In genomic region chr7:137862964-137863363, GRCh38 we compare ENCODE assay signal across 34 cellular contexts. TPM values are rescaled to one million over a fixed set of nuclear protein-coding genes. Genes with fewer than 3 reads are reported as not detected.
"Had no signal": no experiment of that assay in that cellular context is flagged by ENCODE, and none has a peak within 500 bp of the region (broad histone marks: within the 10 kb centered on the region; RNA-seq: fewer than 3 reads in every experiment).

No MANE protein-coding gene starts in this region.

- H3K4me1 Mint-ChIP-seq: activated CD8-positive, alpha-beta memory T cell treated with anti-CD3 and anti-CD28 coated beads, Interleukin-2, amount 10 ng/mL, durations not matched to agents 7 days and 5 days; activated naive CD8-positive, alpha-beta T cell treated with anti-CD3 and anti-CD28 coated beads for 36 hours had no signal

- H3K27me3 Mint-ChIP-seq: activated CD4-positive, alpha-beta memory T cell treated with anti-CD3 and anti-CD28 coated beads, Interleukin-2, amount 10 ng/mL, durations not matched to agents 7 days and 5 days; activated CD8-positive, alpha-beta memory T cell treated with anti-CD3 and anti-CD28 coated beads, Interleukin-2, amount 10 ng/mL, durations not matched to agents 7 days and 5 days; activated naive CD8-positive, alpha-beta T cell treated with anti-CD3 and anti-CD28 coated beads for 36 hours had no signal

- H3K36me3 ChIP-seq: SJCRH30, WERI-Rb-1 had no signal

- H3K9me3 ChIP-seq: Peyer's patch, SJCRH30 had no signal

- H3K4me3 Mint-ChIP-seq: activated CD4-positive, alpha-beta memory T cell treated with anti-CD3 and anti-CD28 coated beads, Interleukin-2, amount 10 ng/mL, durations not matched to agents 7 days and 5 days; activated CD8-positive, alpha-beta memory T cell treated with anti-CD3 and anti-CD28 coated beads, Interleukin-2, amount 10 ng/mL, durations not matched to agents 7 days and 5 days; activated naive CD8-positive, alpha-beta T cell treated with anti-CD3 and anti-CD28 coated beads for 36 hours had no signal

- H3K27ac ChIP-seq: KMS-11, Peyer's patch, SJCRH30, SK-N-MC, WERI-Rb-1 had no signal

- H3K9ac ChIP-seq: KMS-11 had no signal

- H3K4me1 ChIP-seq: Peyer's patch, SJCRH30 had no signal

- H3K27me3 ChIP-seq: Peyer's patch, SJCRH30 had no signal

- H3K4me2 ChIP-seq: KMS-11 had no signal

- H3K27ac Mint-ChIP-seq: activated CD4-positive, alpha-beta memory T cell treated with anti-CD3 and anti-CD28 coated beads, Interleukin-2, amount 10 ng/mL, durations not matched to agents 7 days and 5 days; activated CD8-positive, alpha-beta memory T cell treated with anti-CD3 and anti-CD28 coated beads, Interleukin-2, amount 10 ng/mL, durations not matched to agents 7 days and 5 days had no signal

- H3K4me3 ChIP-seq: Peyer's patch, SJCRH30, SK-N-MC had no signal

- ATAC-seq: activated CD8-positive, alpha-beta memory T cell treated with anti-CD3 and anti-CD28 coated beads, Interleukin-2, amount 10 ng/mL, durations not matched to agents 7 days and 5 days; PC-3 had no signal

- DNase-seq: activated CD4-positive, alpha-beta memory T cell treated with anti-CD3 and anti-CD28 coated beads, Interleukin-2, amount 10 ng/mL, durations not matched to agents 7 days and 5 days; activated CD4-positive, alpha-beta T cell treated with anti-CD3 and anti-CD28 coated beads for 1 hour; activated CD4-positive, alpha-beta T cell treated with anti-CD3 and anti-CD28 coated beads for 48 hours; activated CD4-positive, CD25-positive, alpha-beta regulatory T cell; activated CD8-positive, alpha-beta memory T cell treated with anti-CD3 and anti-CD28 coated beads for 24 hours; activated CD8-positive, alpha-beta memory T cell treated with anti-CD3 and anti-CD28 coated beads, Interleukin-2, amount 10 ng/mL, durations not matched to agents 7 days and 5 days; activated CD8-positive, alpha-beta memory T cell treated with anti-CD3 and anti-CD28 coated beads, Interleukin-2, amount 50 U/mL, for 48 hours; activated effector memory CD4-positive, alpha-beta T cell treated with Interleukin-2 at 50 U/mL for 16 hours; activated naive CD4-positive, alpha-beta T cell; activated naive CD4-positive, alpha-beta T cell treated with anti-CD3 and anti-CD28 coated beads, Interleukin-2, amount 50 U/mL, for 16 hours; activated naive CD8-positive, alpha-beta T cell treated with anti-CD3 and anti-CD28 coated beads for 36 hours; activated T-cell treated with anti-CD3 and anti-CD28 coated beads, Interleukin-2, amount 50 U/mL, for 48 hours; amniotic stem cell; aorta; caudate nucleus; MM.1S; MV-4-11; NCI-H1092; NCI-H1436 treated with DMSO at 0.1 percent for 48 hours; NCI-H1694 treated with DMSO at 0.1 percent for 48 hours; NCI-H2029; NCI-H2171; NCI-H510A; NCI-H526; NCI-H748 treated with DMSO at 0.1 percent for 48 hours; NK-92 treated with Interleukin-12 subunit alpha and Interleukin-12 subunit beta, amount 100 ng/mL, for 24 hours; PC-3; Peyer's patch; RPMI8226; SJCRH30; T1000; WERI-Rb-1 had no signal

RNA-seq across cellular contexts. Expression of gene DGKI, which starts 16.2 kb away (rescaled TPM):
- total RNA-seq: PC-3, SJCRH30 had no signal
